In genomic region chr3:194520201-194520600, GRCh38 we compare ENCODE assay signal across 1 cellular context.
TF ChIP-seq lines count a peak whose summit lies in the region.
"Not testable (repeated sequence)": the region's sequence is repeated elsewhere in the genome, so short reads cannot be mapped to it uniquely, and the experiment has no call there.

No MANE protein-coding gene starts in this region.

TF ChIP-seq in K562, 482 proteins besides CTCF, POLR2A, EP300 and RAD21 (continued from another document):
- TF ChIP-seq PRDM10 (IDR thresholded peaks at IDR 0.05; ENCODE audit: partially characterized antibody): peak; percentile 1
- TF ChIP-seq L3MBTL2 (IDR thresholded peaks at IDR 0.05): 0 out of 2 replicates have a peak, but pooled peaks have one; percentile 30
- TF ChIP-seq NFIC (IDR thresholded peaks at IDR 0.05): peak; percentile 38
- peak; percentile 26 for TF ChIP-seq CTCFL (IDR thresholded peaks at IDR 0.05; ENCODE audit: borderline replicate concordance, insufficient read depth, low read depth, low read length, poor library complexity, severe bottlenecking)
- TF ChIP-seq CC2D1A (IDR thresholded peaks at IDR 0.05): peak; percentile 35; the same call in 1 of the 2 replicates
- TF ChIP-seq BHLHE40 (IDR thresholded peaks at IDR 0.05; ENCODE audit: low read length): peak; percentile 32; the same call in 1 of the 2 replicates
- TF ChIP-seq ZNF592 (IDR thresholded peaks at IDR 0.05): peak; percentile 60; the same call in 1 of the 2 replicates
- 0 out of 4 replicates have a peak, but pooled peaks of 1 of the 2 experiments have one; percentile 21 for TF ChIP-seq MNT (conservative IDR thresholded peaks at IDR 0.05)
- peak; percentile 38 to 61; a peak in 3 of 4 replicates for TF ChIP-seq NRF1 (conservative IDR thresholded peaks at IDR 0.05 in 1 of 2, IDR thresholded peaks at IDR 0.05 in 1 of 2)
- TF ChIP-seq MGA (IDR thresholded peaks at IDR 0.05): peak; percentile 36; the same call in 1 of the 2 replicates
- TF ChIP-seq ATF3 (IDR thresholded peaks at IDR 0.05): 0 out of 2 replicates have a peak, but pooled peaks have one; percentile 13
- not testable (repeated sequence) for TF ChIP-seq ATF3 (CRISPR knock-in tag; conservative IDR thresholded peaks at IDR 0.05); MYC (CRISPR knock-in tag; IDR thresholded peaks at IDR 0.05; ENCODE audit: borderline replicate concordance, low read depth)
- peak; percentile 63 for TF ChIP-seq MYC (IDR thresholded peaks at IDR 0.05; ENCODE audit: low read depth, low read length)
